8 cellular contexts compared by ENCODE assay signal in the genomic region with DNA sequence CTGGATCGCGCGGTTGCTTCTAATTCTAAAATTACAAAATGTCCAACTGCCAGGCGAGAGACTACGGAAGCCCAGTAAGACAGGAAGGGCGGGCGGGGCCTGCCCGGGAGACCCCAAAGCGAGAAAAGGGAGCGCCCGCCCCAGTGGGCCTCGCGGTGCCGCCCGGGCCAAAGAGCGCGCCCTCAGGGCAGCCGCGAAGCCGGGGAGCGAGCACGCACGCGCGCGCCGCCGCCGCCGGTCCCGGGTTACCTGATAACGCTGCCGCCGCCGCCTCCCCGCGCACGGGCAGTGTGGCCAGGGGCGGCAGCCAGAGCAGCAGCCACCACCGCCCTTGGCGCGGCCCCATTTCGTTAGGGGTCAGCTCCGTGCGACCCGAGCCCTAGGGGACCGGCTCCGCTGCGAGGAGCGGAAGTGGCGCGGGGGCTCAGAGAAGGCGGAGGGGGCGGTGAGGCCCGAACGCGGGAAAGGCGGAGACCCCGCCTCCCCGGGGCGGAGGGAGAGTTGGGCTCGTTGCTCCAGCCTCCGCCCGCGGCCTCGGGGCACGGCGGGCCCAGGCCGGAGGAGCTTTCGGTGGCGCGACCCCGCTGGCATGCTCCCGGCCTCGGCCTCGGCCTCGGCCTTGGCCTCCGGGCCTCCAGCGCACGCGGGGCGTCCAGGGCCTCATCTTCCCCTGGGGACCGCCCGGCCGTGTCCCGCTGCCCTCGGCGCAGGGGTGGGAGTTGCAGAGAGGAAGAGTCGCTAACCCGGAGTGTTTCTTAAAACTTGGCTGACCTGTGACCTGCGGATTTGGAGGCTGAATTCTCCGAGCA. TPM values are rescaled to one million over a fixed set of nuclear protein-coding genes. Genes with fewer than 3 reads are reported as not detected.
DNase-seq lines count a peak whose midpoint lies in the region; ATAC-seq and TF ChIP-seq lines count a peak whose summit lies in the region.

Gene NEMP2, minus strand, starts transcription at position 413 of the 809 bp plus-strand sequence. Its CDS starts 67 bp downstream, at position 346.

- in situ Hi-C loops in KBM-7 (cut with MboI; ENCODE audit: low pct_unique_long_range_greater_than_20kb, low sequenced_read_pairs): no loop called here
- in situ Hi-C loops in SK-MEL-5 (cut with HindIII; ENCODE audit: low pct_unique_long_range_greater_than_20kb, low sequenced_read_pairs): no loop called here

- peak within 1 kb of the TSS; percentile 89 to 97 for H3K27ac ChIP-seq in thoracic aorta

- H3K4me3 ChIP-seq in thoracic aorta: peak within 1 kb of the TSS; percentile 76

- H3K4me1 ChIP-seq in thoracic aorta (ENCODE audit: control insufficient read depth in 1 of 2, low read depth in 2 of 2): peaks cover 9 to 34% of the 10 kb centered on the region in 2 donors

- H3K36me3 ChIP-seq in thoracic aorta: no peaks in the 10 kb centered on the region

- TF ChIP-seq CTCF in thoracic aorta (IDR thresholded peaks at IDR 0.05): no peak

- H3K9me3 ChIP-seq in thoracic aorta: peaks cover 8% of the 10 kb centered on the region

- ATAC-seq in GM21723 (IDR thresholded peaks at IDR 0.05; ENCODE audit: unreplicated experiment) (peak; percentile 80), thoracic aorta (ENCODE audit: insufficient number of reproducible peaks, low FRiP score, low read depth) (peak; percentile 66)

- H3K27me3 ChIP-seq in thoracic aorta (replicated peaks; ENCODE audit: insufficient read depth): no peaks in the 10 kb centered on the region

- DNase-seq in Daoy (ENCODE audit: low read depth): peak; percentile 88
- peak; percentile 87 for DNase-seq in KBM-7
- DNase-seq in SK-MEL-5 (ENCODE audit: low read depth, low spot score): peak; percentile 67
- DNase-seq in activated naive CD4-positive, alpha-beta T cell (lab: John Stamatoyannopoulos, UW): peak; percentile 56 to 83 (median 73)
- peak; percentile 76 for DNase-seq in germinal center (ENCODE audit: low spot score)
- peak in 51 of 56 donors; percentile 17 to 84 (median 64) for DNase-seq in nucleus accumbens (lab: John Stamatoyannopoulos, UW)
- DNase-seq in thoracic aorta (ENCODE audit: low spot score): peak; percentile 3

RNA-seq across cellular contexts. Expression of gene NEMP2, which starts in this region (rescaled TPM):
- 6.7 and 20.0 TPM in 2 replicates for total RNA-seq in Daoy (2014; rRNA removed; shearing (Covaris generic))
- total RNA-seq in SK-MEL-5 (2014; rRNA removed; shearing (Covaris generic)): 9.0 and 11.8 TPM in 2 replicates
- 5.2 and 9.2 TPM in 2 replicates for polyA plus RNA-seq in SK-MEL-5 (2015; cell fraction: cytosol; rRNA removed)
- polyA plus RNA-seq in SK-MEL-5 (2015; cell fraction: nucleus; rRNA removed): 2.4 and 5.2 TPM in 2 replicates
- total RNA-seq in thoracic aorta: 1 to 10 TPM; 3.2 to 3.6 TPM

Comparison
In these comparisons a context has a peak if more than half of its experiments do, and no peak if none do; other contexts are left out.
1. Peak in every context shown above with its lines: DNase-seq, ATAC-seq, H3K4me3 ChIP-seq and H3K27ac ChIP-seq.
2. DNase-seq: peak in every context shown above with its lines; median percentile 88 in Daoy; 87 in KBM-7; 76 in germinal center; 73 in activated naive CD4-positive, alpha-beta T cell; 67 in SK-MEL-5; 64 in nucleus accumbens; 3 in thoracic aorta.